Comparison of ENCODE assay signal across 10 cellular contexts in the genomic region with DNA sequence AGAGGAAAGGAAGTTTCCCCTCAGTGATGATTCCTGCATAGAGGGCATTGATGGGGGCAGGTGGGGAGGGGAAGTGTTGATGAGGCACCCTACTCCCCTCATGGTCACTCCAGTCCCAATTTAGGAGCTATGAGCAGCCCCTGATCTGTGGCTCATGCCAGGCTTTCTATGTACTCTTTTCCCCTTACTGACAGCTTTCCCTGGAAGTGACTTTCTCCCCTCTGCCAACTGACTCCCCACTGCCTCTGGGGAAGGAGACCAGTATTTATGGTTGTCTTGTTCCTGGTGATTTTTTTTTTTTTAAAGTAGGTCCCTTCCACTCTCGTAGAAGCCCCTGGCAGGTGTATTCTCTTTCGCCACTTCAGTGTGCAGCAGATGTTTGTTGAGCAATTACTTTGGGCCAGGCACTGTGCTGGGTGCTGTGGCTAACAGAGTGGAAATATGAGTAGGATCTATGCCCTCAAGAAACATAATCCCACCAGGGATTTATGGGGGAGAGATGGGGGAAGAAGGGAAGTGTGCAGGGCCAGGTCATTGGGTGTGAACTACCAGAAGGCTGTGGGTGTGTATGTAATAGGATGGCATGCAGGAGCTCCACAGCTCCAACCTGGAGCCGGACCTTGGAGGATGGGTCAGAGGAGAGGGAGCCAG. TPM values are rescaled to one million over a fixed set of nuclear protein-coding genes. Genes with fewer than 3 reads are reported as not detected.
DNase-seq lines count a peak whose midpoint lies in the region; ATAC-seq, FAIRE-seq and TF ChIP-seq lines count a peak whose summit lies in the region.
"Had no signal": no experiment of that assay in that cellular context is flagged by ENCODE, and none has a peak within 500 bp of the region (broad histone marks: within the 10 kb centered on the region; RNA-seq: fewer than 3 reads in every experiment).

No MANE protein-coding gene starts in this region.

- peak overlapping the region in 2 of 3 donors; percentile 57 to 85 for H3K4me3 ChIP-seq in breast epithelium
- no peak overlapping the region for H3K4me3 ChIP-seq in mammary epithelial cell (replicated peaks in 1 of 3; ENCODE audit: insufficient read depth in 1 of 3, low read depth in 2 of 3, low read length in 3 of 3)
- peak overlapping the region; percentile 63 for H3K4me3 ChIP-seq in astrocyte of the cerebellum (ENCODE audit: low read depth, low read length)
- peak overlapping the region; percentile 81 for H3K4me3 ChIP-seq in lung
- H3K4me3 ChIP-seq: BLaER1 had no signal

- 85% methylated on average over 1 of the region's 3 CpGs for WGBS in mammary epithelial cell (ENCODE audit: low coverage, missing lambda C conversion rate)
- WGBS in lung, 2 donors, result 54 to 68% methylated on average over 3 of the region's 3 CpGs

- H3K4me2 ChIP-seq in mammary epithelial cell (ENCODE audit: insufficient read depth, low read depth, low read length), result no peak overlapping the region
- H3K4me2 ChIP-seq: BLaER1 had no signal

- intact Hi-C loops in breast epithelium (cut with DNase I; ENCODE audit: low total_unique reads) (loop anchor here (10.0 kb wide), 1 partner anchor 59 kb away; no protein-coding TSS in a partner anchor), mammary epithelial cell (cut with micrococcal nuclease) (no loop called here)

- H3K27me3 Mint-ChIP-seq in type B pancreatic cell, result no peaks in the 10 kb centered on the region

- no TSS peak for BruUV-seq in mammary epithelial cell (replicated peaks; lab: Mats Ljungman, UMichigan)

- H3K9me3 ChIP-seq in breast epithelium (no peaks in the 10 kb centered on the region), mammary epithelial cell (replicated peaks; ENCODE audit: insufficient read depth, low read length) (no peaks in the 10 kb centered on the region), lung (ENCODE audit: control insufficient read depth in 2 of 2, insufficient read depth in 1 of 2, low read length in 1 of 2) (no peaks in the 10 kb centered on the region)
- H3K9me3 ChIP-seq: BLaER1 had no signal

- CTCF ChIA-PET in mammary epithelial cell (lab: Charles Lee; ENCODE audit: low non-redundant PET), result no interaction called here

- H3K36me3 ChIP-seq in breast epithelium (no peaks in the 10 kb centered on the region), mammary epithelial cell (ENCODE audit: insufficient read depth, low read length) (no peaks in the 10 kb centered on the region), lung (ENCODE audit: control insufficient read depth in 2 of 2, insufficient read depth in 2 of 2, low read length in 2 of 2) (peaks cover 0 to 4% of the 10 kb centered on the region in 2 donors)
- H3K36me3 ChIP-seq: BLaER1 had no signal

- H3K27ac Mint-ChIP-seq in type B pancreatic cell, result peak overlapping the region; percentile 89

- ATAC-seq in lung (ENCODE audit: insufficient read depth, low FRiP score), result no peak

- H3K4me1 ChIP-seq in breast epithelium (peaks cover 0 to 7% of the 10 kb centered on the region in 2 donors), mammary epithelial cell (ENCODE audit: insufficient read depth, low read length) (peaks cover 23% of the 10 kb centered on the region), lung (ENCODE audit: control insufficient read depth in 2 of 2, insufficient read depth in 2 of 2, low read length in 2 of 2) (peaks cover 0 to 21% of the 10 kb centered on the region in 2 donors)

- no peaks in the 10 kb centered on the region for H3K79me2 ChIP-seq in mammary epithelial cell (ENCODE audit: insufficient read depth, low read length)

- H3K27me3 ChIP-seq in breast epithelium (no peaks in the 10 kb centered on the region), mammary epithelial cell (ENCODE audit: insufficient read depth, low read length) (peaks cover 8% of the 10 kb centered on the region), lung (ENCODE audit: control insufficient read depth, insufficient read depth) (no peaks in the 10 kb centered on the region)

- peaks cover 24% of the 10 kb centered on the region for H3K36me3 Mint-ChIP-seq in type B pancreatic cell

- no peak overlapping the region for H3K27ac ChIP-seq in breast epithelium
- H3K27ac ChIP-seq in mammary epithelial cell (ENCODE audit: insufficient read depth, low read depth, low read length), result no peak overlapping the region
- peak overlapping the region in 1 of 2 donors; percentile 88 for H3K27ac ChIP-seq in lung (ENCODE audit: low read depth in 1 of 2, low read length in 1 of 2)
- H3K27ac ChIP-seq: BLaER1 had no signal

- FAIRE-seq in HTR-8/SVneo (lab: Jason Lieb, UNC), result no peak

- H3K9ac ChIP-seq in mammary epithelial cell (ENCODE audit: insufficient read depth, low read length), result no peak overlapping the region
- H3K9ac ChIP-seq: BLaER1 had no signal

- no peaks in the 10 kb centered on the region for H3K9me3 Mint-ChIP-seq in type B pancreatic cell

- dilution Hi-C loops in mammary epithelial cell (cut with HindIII; ENCODE audit: low sequenced_read_pairs), result no loop called here

- DNase-seq in breast epithelium (ENCODE audit: low spot score in 2 of 2), result no peak
- no peak for DNase-seq in mammary epithelial cell
- no peak for DNase-seq in astrocyte of the cerebellum (ENCODE audit: low read depth)
- no peak for DNase-seq in lung (ENCODE audit: low spot score)
- DNase-seq in type B pancreatic cell (ENCODE audit: extremely low spot score, unreplicated experiment), result no peak
- no peak for DNase-seq in HTR-8/SVneo (ENCODE audit: insufficient read length, low spot score)
- DNase-seq in COLO668 (lab: John Stamatoyannopoulos, UW; ENCODE audit: unreplicated experiment), result no peak
- no peak for DNase-seq in middle frontal gyrus (ENCODE audit: extremely low spot score, low spot score)
- DNase-seq: Kasumi-1 had no signal

- TF ChIP-seq POLR2A in breast epithelium (IDR thresholded peaks at IDR 0.05), result no peak

- peak overlapping the region; percentile 98 for H3K4me3 Mint-ChIP-seq in type B pancreatic cell

- peaks cover 43% of the 10 kb centered on the region for H3K4me1 Mint-ChIP-seq in type B pancreatic cell (ENCODE audit: unreplicated experiment)

- in situ Hi-C loops in mammary epithelial cell (cut with MboI; ENCODE audit: low sequenced_read_pairs in 2 of 2), result no loop called here
- in situ Hi-C loops in astrocyte of the cerebellum (cut with HindIII; ENCODE audit: low sequenced_read_pairs), result no loop called here

- no peaks in the 10 kb centered on the region for H4K20me1 ChIP-seq in mammary epithelial cell (ENCODE audit: insufficient read depth, low read length)

- no peak overlapping the region for H2AFZ ChIP-seq in mammary epithelial cell (ENCODE audit: low read depth, low read length)

- TF ChIP-seq CTCF in breast epithelium (IDR thresholded peaks at IDR 0.05) (no peak), mammary epithelial cell (conservative IDR thresholded peaks at IDR 0.05 in 1 of 2, IDR thresholded peaks at IDR 0.05 in 1 of 2; ENCODE audit: extremely low read depth in 1 of 2, insufficient read depth in 1 of 2, low read depth in 1 of 2, low read length in 2 of 2) (no peak), astrocyte of the cerebellum (IDR thresholded peaks at IDR 0.05; ENCODE audit: low read depth, low read length, missing control alignments) (no peak), lung (IDR thresholded peaks at IDR 0.05; ENCODE audit: control extremely low read depth, extremely low read depth) (no peak), type B pancreatic cell (conservative IDR thresholded peaks at IDR 0.05) (no peak)

RNA-seq across cellular contexts. Expression of a gene that starts 3.4 kb away (rescaled TPM):
- total RNA-seq in breast epithelium (10 to 100 TPM in 2 of 3 donors, 1 to 10 TPM in 1; 7.6 to 22.6 (median 13.4) TPM), mammary epithelial cell (under 1 TPM; 0.09 to 0.83 TPM), lung (10 to 100 TPM; 62.3 to 67.9 TPM), type B pancreatic cell (ENCODE audit: low replicate concordance) (27.0 and 31.7 TPM in 2 replicates)
- polyA plus RNA-seq in mammary epithelial cell (0.11 TPM), lung (10 to 100 TPM; 24.2 to 56.0 TPM)
- polyA minus RNA-seq in mammary epithelial cell, result 2.7 TPM

Comparison
In these comparisons a context has a peak if more than half of its experiments do, and no peak if none do; other contexts are left out.
1. H3K4me3 ChIP-seq: peak in breast epithelium (2 of 3), astrocyte of the cerebellum (single experiment) and lung (single experiment); none in mammary epithelial cell (0 of 3).
2. RNA of a gene that starts 3.4 kb away (total RNA-seq): 62.3 to 67.9 TPM in lung, 27.0 to 31.7 TPM in type B pancreatic cell and 7.6 to 22.6 TPM in breast epithelium; 0.09 to 0.83 TPM in mammary epithelial cell; every median in the first group is over 4 times any median in the second.